22 cellular contexts compared by ENCODE assay signal in the genomic region with DNA sequence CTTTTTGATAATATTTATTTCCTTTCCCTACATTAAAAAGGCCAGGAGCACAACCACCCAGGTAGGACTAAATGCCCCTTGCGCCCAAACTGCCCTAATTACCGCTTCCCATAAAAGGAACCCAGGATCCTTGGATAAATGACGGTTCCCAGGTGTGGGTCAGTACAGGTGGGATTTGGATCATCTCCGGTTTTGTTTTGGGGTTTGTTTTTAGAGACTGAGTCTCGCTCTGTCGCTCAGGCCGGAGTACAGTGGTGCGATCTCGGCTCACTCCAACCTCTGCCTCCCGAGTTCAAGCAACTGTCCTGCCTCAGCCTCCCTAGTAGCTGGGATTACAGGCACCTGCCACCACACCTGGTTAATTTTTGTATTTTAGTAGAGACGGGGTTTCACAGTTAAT. TPM values are rescaled to one million over a fixed set of nuclear protein-coding genes. Genes with fewer than 3 reads are reported as not detected.
A peak's percentile ranks its signal among the peaks of the same experiment; 100 is the strongest.
DNase-seq lines count a peak whose midpoint lies in the region; ATAC-seq and TF ChIP-seq lines count a peak whose summit lies in the region.
"Had no signal": no experiment of that assay in that cellular context is flagged by ENCODE, and none has a peak within 500 bp of the region (broad histone marks: within the 10 kb centered on the region; RNA-seq: fewer than 3 reads in every experiment).

No MANE protein-coding gene starts in this region.

- H3K27ac ChIP-seq in endodermal cell (ENCODE audit: low read depth, low read length) (no peak overlapping the region), stomach (no peak overlapping the region)
- H3K27ac ChIP-seq: 22Rv1, SJSA1 had no signal

- no peak overlapping the region for H3K4me3 Mint-ChIP-seq in activated CD4-positive, alpha-beta T cell treated with anti-CD3 and anti-CD28 coated beads, Interleukin-2, amount 10 ng/mL, durations not matched to agents 24 days and 14 days
- no peak overlapping the region for H3K4me3 Mint-ChIP-seq in activated CD8-positive, alpha-beta T cell treated with anti-CD3 and anti-CD28 coated beads, Interleukin-2, amount 10 ng/mL, durations not matched to agents 7 days and 5 days
- H3K4me3 Mint-ChIP-seq in endodermal cell = no peak overlapping the region
- H3K4me3 Mint-ChIP-seq: CD4-positive, alpha-beta T cell had no signal

- CTCF ChIA-PET in activated CD8-positive, alpha-beta T cell treated with anti-CD3 and anti-CD28 coated beads, Interleukin-2, amount 10 ng/mL, durations not matched to agents 7 days and 5 days (lab: Charles Lee) = interaction anchor here (1.4 kb wide), 1 partner anchor 375 kb away, joined by 3 read pairs; no protein-coding TSS in a partner anchor

- 93 to 95% methylated on average over 6 to 11 of the region's 11 CpGs for WGBS in endodermal cell (ENCODE audit: insufficient coverage in 1 of 2, insufficient read length in 1 of 2), 2 experiments
- WGBS in stomach, 5 donors = 96 to 100% (median 98%) methylated on average over 11 of the region's 11 CpGs

- TF ChIP-seq POLR2A in stomach (IDR thresholded peaks at IDR 0.05) = no peak
- TF ChIP-seq POLR2A in GM18505 (IDR thresholded peaks at IDR 0.05; ENCODE audit: borderline replicate concordance, extremely low read depth, insufficient read depth, insufficient read length) = no peak

- TF ChIP-seq CTCF in endodermal cell (conservative IDR thresholded peaks at IDR 0.05) (no peak), stomach (IDR thresholded peaks at IDR 0.05) (no peak)

- H3K27me3 ChIP-seq in endodermal cell (ENCODE audit: control insufficient read depth, insufficient read depth, low read length, poor library complexity, severe bottlenecking) (no peaks in the 10 kb centered on the region), stomach (no peaks in the 10 kb centered on the region)
- H3K27me3 ChIP-seq: BE2C, SJSA1 had no signal

- no peaks in the 10 kb centered on the region for H3K9me3 Mint-ChIP-seq in activated CD4-positive, alpha-beta T cell treated with anti-CD3 and anti-CD28 coated beads, Interleukin-2, amount 10 ng/mL, durations not matched to agents 24 days and 14 days
- no peaks in the 10 kb centered on the region for H3K9me3 Mint-ChIP-seq in activated CD8-positive, alpha-beta T cell treated with anti-CD3 and anti-CD28 coated beads, Interleukin-2, amount 10 ng/mL, durations not matched to agents 7 days and 5 days (ENCODE audit: insufficient read depth)
- H3K9me3 Mint-ChIP-seq in endodermal cell = no peaks in the 10 kb centered on the region
- H3K9me3 Mint-ChIP-seq: CD4-positive, alpha-beta T cell had no signal

- intact Hi-C loops in activated CD4-positive, alpha-beta T cell treated with anti-CD3 and anti-CD28 coated beads, Interleukin-2, amount 10 ng/mL, durations not matched to agents 24 days and 14 days (cut with micrococcal nuclease) = no loop called here
- intact Hi-C loops in stomach (cut with DNase I; ENCODE audit: low total_unique reads) = no loop called here

- H3K27me3 Mint-ChIP-seq in activated CD4-positive, alpha-beta T cell treated with anti-CD3 and anti-CD28 coated beads, Interleukin-2, amount 10 ng/mL, durations not matched to agents 24 days and 14 days = no peaks in the 10 kb centered on the region
- no peaks in the 10 kb centered on the region for H3K27me3 Mint-ChIP-seq in activated CD8-positive, alpha-beta T cell treated with anti-CD3 and anti-CD28 coated beads, Interleukin-2, amount 10 ng/mL, durations not matched to agents 7 days and 5 days (ENCODE audit: low read depth)
- no peaks in the 10 kb centered on the region for H3K27me3 Mint-ChIP-seq in endodermal cell (ENCODE audit: insufficient read depth)
- H3K27me3 Mint-ChIP-seq: CD4-positive, alpha-beta T cell had no signal

- no peak overlapping the region for H3K9ac ChIP-seq in endodermal cell (ENCODE audit: extremely low read depth, low read length, poor library complexity, severe bottlenecking)

- H3K36me3 ChIP-seq in endodermal cell (ENCODE audit: control insufficient read depth, insufficient read depth, low read length) (peaks cover 68% of the 10 kb centered on the region), stomach (peaks cover 12 to 63% (median 58%) of the 10 kb centered on the region in 4 donors)

- no peak for DNase-seq in activated CD4-positive, alpha-beta T cell treated with anti-CD3 and anti-CD28 coated beads, Interleukin-2, amount 10 ng/mL, durations not matched to agents 24 days and 14 days
- DNase-seq in activated CD4-positive, alpha-beta T cell treated with anti-CD3 and anti-CD28 coated beads, Interleukin-2, amount 50 U/mL, for 4 hours = no peak
- no peak for DNase-seq in activated CD8-positive, alpha-beta T cell treated with anti-CD3 and anti-CD28 coated beads, Interleukin-2, amount 10 ng/mL, durations not matched to agents 7 days and 5 days
- DNase-seq in endodermal cell = no peak
- peak; percentile 4 for DNase-seq in stomach
- no peak for DNase-seq in occipital lobe (lab: John Stamatoyannopoulos, UW)
- DNase-seq in superior temporal gyrus (ENCODE audit: extremely low spot score) = no peak
- DNase-seq: BE2C; Calu3; CD4-positive, alpha-beta T cell; DMS53; IMR-90; Kasumi-1; MM.1S; NCI-H1092 treated with DMSO at 0.1 percent for 48 hours; NCI-H1694; NCI-H510A treated with DMSO at 0.1 percent for 48 hours; NCI-H82 had no signal

- H3K36me3 Mint-ChIP-seq in activated CD4-positive, alpha-beta T cell treated with anti-CD3 and anti-CD28 coated beads, Interleukin-2, amount 10 ng/mL, durations not matched to agents 24 days and 14 days (ENCODE audit: low read depth) = peaks cover 48% of the 10 kb centered on the region
- H3K36me3 Mint-ChIP-seq in activated CD8-positive, alpha-beta T cell treated with anti-CD3 and anti-CD28 coated beads, Interleukin-2, amount 10 ng/mL, durations not matched to agents 7 days and 5 days (ENCODE audit: low read depth) = peaks cover 60% of the 10 kb centered on the region
- peaks cover 62% of the 10 kb centered on the region for H3K36me3 Mint-ChIP-seq in endodermal cell (ENCODE audit: low read depth)

- H3K4me3 ChIP-seq in endodermal cell (ENCODE audit: low read length) = no peak overlapping the region
- H3K4me3 ChIP-seq in stomach = no peak overlapping the region
- H3K4me3 ChIP-seq: SJSA1 had no signal

- H3K9me3 ChIP-seq in endodermal cell (ENCODE audit: control insufficient read depth, low read length) = no peaks in the 10 kb centered on the region
- no peaks in the 10 kb centered on the region for H3K9me3 ChIP-seq in stomach
- H3K9me3 ChIP-seq: BE2C, SJSA1 had no signal

- peaks cover 4% of the 10 kb centered on the region for H3K4me1 Mint-ChIP-seq in activated CD4-positive, alpha-beta T cell treated with anti-CD3 and anti-CD28 coated beads, Interleukin-2, amount 10 ng/mL, durations not matched to agents 24 days and 14 days
- peaks cover 25% of the 10 kb centered on the region for H3K4me1 Mint-ChIP-seq in activated CD8-positive, alpha-beta T cell treated with anti-CD3 and anti-CD28 coated beads, Interleukin-2, amount 10 ng/mL, durations not matched to agents 7 days and 5 days (ENCODE audit: low read depth)
- H3K4me1 Mint-ChIP-seq in endodermal cell = peaks cover 4% of the 10 kb centered on the region

- peak overlapping the region; percentile 41 for H3K27ac Mint-ChIP-seq in activated CD4-positive, alpha-beta T cell treated with anti-CD3 and anti-CD28 coated beads, Interleukin-2, amount 10 ng/mL, durations not matched to agents 24 days and 14 days
- H3K27ac Mint-ChIP-seq in activated CD8-positive, alpha-beta T cell treated with anti-CD3 and anti-CD28 coated beads, Interleukin-2, amount 10 ng/mL, durations not matched to agents 7 days and 5 days = peak overlapping the region; percentile 49
- H3K27ac Mint-ChIP-seq in endodermal cell = peak overlapping the region; percentile 58
- H3K27ac Mint-ChIP-seq: CD4-positive, alpha-beta T cell had no signal

- no peak for TF ChIP-seq EP300 in stomach (IDR thresholded peaks at IDR 0.05)

- POLR2A ChIA-PET in activated CD8-positive, alpha-beta T cell treated with anti-CD3 and anti-CD28 coated beads, Interleukin-2, amount 10 ng/mL, durations not matched to agents 7 days and 5 days (lab: Charles Lee) = interaction anchor here (0.6 kb wide), 1 partner anchor 171 kb away, joined by 3 read pairs; no protein-coding TSS in a partner anchor

- H3K4me1 ChIP-seq in endodermal cell (ENCODE audit: control insufficient read depth, insufficient read depth, low read length) (no peaks in the 10 kb centered on the region), stomach (peaks cover 7 to 23% (median 13%) of the 10 kb centered on the region in 4 donors)
- H3K4me1 ChIP-seq: BE2C had no signal

- no peak for ATAC-seq in activated CD8-positive, alpha-beta T cell treated with anti-CD3 and anti-CD28 coated beads, Interleukin-2, amount 10 ng/mL, durations not matched to agents 7 days and 5 days
- no peak for ATAC-seq in GM18505 (IDR thresholded peaks at IDR 0.05; ENCODE audit: unreplicated experiment)
- ATAC-seq: HCT116 had no signal

RNA-seq across cellular contexts. Expression of gene ZNF217, which starts 28.4 kb away (rescaled TPM):
- 58.0 and 60.9 TPM in 2 replicates for total RNA-seq in activated CD4-positive, alpha-beta T cell treated with anti-CD3 and anti-CD28 coated beads, Interleukin-2, amount 10 ng/mL, durations not matched to agents 24 days and 14 days
- total RNA-seq in activated CD8-positive, alpha-beta T cell treated with anti-CD3 and anti-CD28 coated beads, Interleukin-2, amount 10 ng/mL, durations not matched to agents 7 days and 5 days = 100 to 1,000 TPM; 104 to 113 TPM
- total RNA-seq in endodermal cell = 100 to 1,000 TPM; 100 to 123 TPM
- polyA plus RNA-seq in endodermal cell (2013, experiment 1 of 2) = 45.7 TPM
- polyA plus RNA-seq in endodermal cell (2013, experiment 2 of 2) = 46.1 TPM
- total RNA-seq in stomach = 10 to 100 TPM; 24.3 to 40.2 (median 31.7) TPM
- polyA plus RNA-seq in stomach = 1 to 10 TPM; 6.3 to 9.6 (median 7.1) TPM
- 7.3 TPM for total RNA-seq in occipital lobe
